Comparison of ENCODE assay signal across 8 cellular contexts in the genomic region with DNA sequence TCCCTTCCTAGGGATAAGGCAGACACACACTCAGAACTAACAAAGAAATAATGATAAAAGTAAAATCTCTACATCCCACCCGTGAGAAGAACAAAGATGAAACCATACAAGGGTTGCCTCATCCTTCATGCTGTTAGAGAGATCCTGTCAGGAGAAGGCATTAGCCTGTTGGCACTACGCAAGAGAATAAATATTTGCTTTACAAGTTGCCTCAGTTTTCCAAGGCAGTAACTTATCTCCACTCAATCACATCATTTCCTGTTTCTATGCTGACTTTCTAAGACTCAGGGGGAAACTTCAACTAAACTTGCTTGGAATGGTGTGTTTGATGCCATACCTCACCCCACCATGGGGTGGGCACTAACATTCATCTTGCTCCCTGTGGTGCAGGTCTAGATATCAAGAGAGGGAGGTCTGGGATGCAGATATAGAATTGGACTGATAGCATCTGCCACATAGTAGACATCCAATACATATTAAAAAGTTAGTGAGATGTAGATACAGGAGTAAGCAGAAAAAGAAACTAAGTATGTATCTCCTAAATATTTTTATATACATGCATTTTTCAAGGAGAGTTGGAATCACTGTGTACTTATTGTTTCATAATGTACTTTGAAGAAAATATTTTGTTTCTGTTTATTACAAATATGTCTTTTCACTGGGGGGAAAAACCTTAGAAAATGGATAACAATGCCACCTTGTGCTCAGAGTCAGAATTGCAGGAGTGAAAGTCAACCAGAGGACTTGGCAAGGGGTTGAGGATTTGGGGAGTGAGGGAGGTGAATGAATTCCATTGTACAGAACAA. TPM values are rescaled to one million over a fixed set of nuclear protein-coding genes. Genes with fewer than 3 reads are reported as not detected.
DNase-seq lines count a peak whose midpoint lies in the region; ATAC-seq and TF ChIP-seq lines count a peak whose summit lies in the region.

No MANE protein-coding gene starts in this region.

- no peaks in the 10 kb centered on the region for H3K4me1 ChIP-seq in trophoblast cell (ENCODE audit: control insufficient read depth in 1 of 2, insufficient read depth in 2 of 2, low read length in 2 of 2)

- intact Hi-C loops in natural killer cell (cut with micrococcal nuclease): no loop called here

- H3K79me2 ChIP-seq in trophoblast cell (ENCODE audit: control insufficient read depth, insufficient read depth, low read length, poor library complexity): no peaks in the 10 kb centered on the region

- H2BK12ac ChIP-seq in trophoblast cell (ENCODE audit: low read length): no peak overlapping the region

- no peak overlapping the region for H3K23ac ChIP-seq in trophoblast cell (ENCODE audit: low read length)

- no peak overlapping the region for H3K9ac ChIP-seq in trophoblast cell (ENCODE audit: low read length)

- H4K8ac ChIP-seq in trophoblast cell (ENCODE audit: low read depth, low read length): no peak overlapping the region

- H4K91ac ChIP-seq in trophoblast cell (ENCODE audit: low read depth, low read length): no peak overlapping the region

- no peaks in the 10 kb centered on the region for H3K36me3 ChIP-seq in trophoblast cell (ENCODE audit: control insufficient read depth in 1 of 2, insufficient read depth in 2 of 2, low read length in 2 of 2)

- no peak overlapping the region for H3K4ac ChIP-seq in trophoblast cell (ENCODE audit: low read depth, low read length)

- H3K4me2 ChIP-seq in trophoblast cell (ENCODE audit: low read length): no peak overlapping the region

- no peak for ATAC-seq in natural killer cell
- ATAC-seq in natural killer cell treated with Interleukin-12 subunit alpha and Interleukin-12 subunit beta and Interleukin-15 and Interleukin-18, amount 100 ng/mL, for 72 hours: no peak
- peak; percentile 50 for ATAC-seq in HG03025 (IDR thresholded peaks at IDR 0.05; ENCODE audit: low FRiP score, unreplicated experiment)
- no peak for ATAC-seq in HG02571 (IDR thresholded peaks at IDR 0.05; ENCODE audit: unreplicated experiment)
- no peak for ATAC-seq in HG03097 (IDR thresholded peaks at IDR 0.05; ENCODE audit: low FRiP score, unreplicated experiment)

- no peak overlapping the region for H3K4me3 Mint-ChIP-seq in natural killer cell
- no peak overlapping the region for H3K4me3 Mint-ChIP-seq in natural killer cell treated with Interleukin-12 subunit alpha and Interleukin-12 subunit beta and Interleukin-15 and Interleukin-18, amount 100 ng/mL, for 72 hours

- H3K79me1 ChIP-seq in trophoblast cell (ENCODE audit: low read length): no peaks in the 10 kb centered on the region

- no peaks in the 10 kb centered on the region for H3K4me1 Mint-ChIP-seq in natural killer cell
- H3K4me1 Mint-ChIP-seq in natural killer cell treated with Interleukin-12 subunit alpha and Interleukin-12 subunit beta and Interleukin-15 and Interleukin-18, amount 100 ng/mL, for 72 hours (ENCODE audit: low read depth in 2 of 2): peaks cover 0 to 2% of the 10 kb centered on the region in 2 donors

- no peak overlapping the region for H2BK120ac ChIP-seq in trophoblast cell (ENCODE audit: insufficient read depth, low read length, poor library complexity)

- no peak overlapping the region for H4K12ac ChIP-seq in trophoblast cell (ENCODE audit: low read depth, low read length)

- peaks cover 0 to 5% of the 10 kb centered on the region in 2 donors for H3K27me3 Mint-ChIP-seq in natural killer cell (ENCODE audit: low read depth in 2 of 2)
- peaks cover 0 to 8% of the 10 kb centered on the region in 2 donors for H3K27me3 Mint-ChIP-seq in natural killer cell treated with Interleukin-12 subunit alpha and Interleukin-12 subunit beta and Interleukin-15 and Interleukin-18, amount 100 ng/mL, for 72 hours

- no peaks in the 10 kb centered on the region for H3K27me3 ChIP-seq in trophoblast cell (ENCODE audit: insufficient read depth, low read length)

- H2BK5ac ChIP-seq in trophoblast cell (ENCODE audit: low read depth, low read length, poor library complexity): no peak overlapping the region

- no peak overlapping the region for H2AFZ ChIP-seq in trophoblast cell (ENCODE audit: insufficient read depth, low read length, poor library complexity)

- H3K14ac ChIP-seq in trophoblast cell (ENCODE audit: low read length): no peak overlapping the region

- no peak overlapping the region for H3K27ac ChIP-seq in trophoblast cell (ENCODE audit: low read depth, low read length)

- no peak overlapping the region for H3K27ac Mint-ChIP-seq in natural killer cell
- H3K27ac Mint-ChIP-seq in natural killer cell treated with Interleukin-12 subunit alpha and Interleukin-12 subunit beta and Interleukin-15 and Interleukin-18, amount 100 ng/mL, for 72 hours: no peak overlapping the region

- DNase-seq in natural killer cell (no peak), OCI-M1 (lab: John Stamatoyannopoulos, UW) (peak; percentile 78), epithelial cell of esophagus (ENCODE audit: low read depth) (peak; percentile 33), trophoblast cell (peak; percentile 4 to 59)
- no peak for DNase-seq in natural killer cell treated with Interleukin-12 subunit alpha and Interleukin-12 subunit beta and Interleukin-15 and Interleukin-18, amount 100 ng/mL, for 72 hours (ENCODE audit: low spot score)

- no peak overlapping the region for H3K4me3 ChIP-seq in epithelial cell of esophagus (ENCODE audit: low read length)
- no peak overlapping the region for H3K4me3 ChIP-seq in trophoblast cell (ENCODE audit: low read depth, low read length)

- no peak overlapping the region for H2AK5ac ChIP-seq in trophoblast cell (ENCODE audit: low read length)

- TF ChIP-seq CTCF in natural killer cell (IDR thresholded peaks at IDR 0.05): peak; percentile 23
- TF ChIP-seq CTCF in epithelial cell of esophagus (IDR thresholded peaks at IDR 0.05; ENCODE audit: insufficient read depth, low read depth, low read length, missing control alignments): peak; percentile 66

- H3K9me3 Mint-ChIP-seq in natural killer cell: no peaks in the 10 kb centered on the region
- no peaks in the 10 kb centered on the region for H3K9me3 Mint-ChIP-seq in natural killer cell treated with Interleukin-12 subunit alpha and Interleukin-12 subunit beta and Interleukin-15 and Interleukin-18, amount 100 ng/mL, for 72 hours

- no peaks in the 10 kb centered on the region for H3K36me3 Mint-ChIP-seq in natural killer cell
- H3K36me3 Mint-ChIP-seq in natural killer cell treated with Interleukin-12 subunit alpha and Interleukin-12 subunit beta and Interleukin-15 and Interleukin-18, amount 100 ng/mL, for 72 hours: no peaks in the 10 kb centered on the region

- H3K18ac ChIP-seq in trophoblast cell (ENCODE audit: low read length): no peak overlapping the region

- no CpG with 5 or more reads among the region's 2 CpGs for WGBS in trophoblast cell (ENCODE audit: extremely low coverage, insufficient coverage, insufficient read length)

- H3K9me3 ChIP-seq in trophoblast cell (ENCODE audit: insufficient read depth, low read depth, low read length): no peaks in the 10 kb centered on the region

RNA-seq across cellular contexts. Expression of a gene that starts 57.2 kb away (rescaled TPM):
- 10 to 100 TPM; 30.8 to 53.4 (median 47.1) TPM for total RNA-seq in natural killer cell
- 10 to 100 TPM in 1 of 2 donors, 1 to 10 TPM in 1; 2.9 to 13.4 TPM for total RNA-seq in natural killer cell treated with Interleukin-12 subunit alpha and Interleukin-12 subunit beta and Interleukin-15 and Interleukin-18, amount 100 ng/mL, for 72 hours
- 98.4 and 101 TPM in 2 replicates for polyA plus RNA-seq in trophoblast cell (2013)

Comparison
In these comparisons a context has a peak if more than half of its experiments do, and no peak if none do; other contexts are left out.
1. DNase-seq: peak in OCI-M1 (single experiment), epithelial cell of esophagus (single experiment) and trophoblast cell (2 of 2); none in natural killer cell (single experiment) and natural killer cell treated with Interleukin-12 subunit alpha and Interleukin-12 subunit beta and Interleukin-15 and Interleukin-18, amount 100 ng/mL, for 72 hours (single experiment).